21 cellular contexts compared by ENCODE assay signal in genomic region chrX:111671668-111672067, GRCh38. TPM values are rescaled to one million over a fixed set of nuclear protein-coding genes. Genes with fewer than 3 reads are reported as not detected.
DNase-seq lines count a peak whose midpoint lies in the region; ATAC-seq and TF ChIP-seq lines count a peak whose summit lies in the region.
"Had no signal": no experiment of that assay in that cellular context is flagged by ENCODE, and none has a peak within 500 bp of the region (broad histone marks: within the 10 kb centered on the region; RNA-seq: fewer than 3 reads in every experiment).

No MANE protein-coding gene starts in this region.

- H3K4me3 ChIP-seq in choroid plexus epithelial cell (ENCODE audit: low read depth, low read length) (no peak overlapping the region), fibroblast of pulmonary artery (replicated peaks; ENCODE audit: low read depth, low read length) (no peak overlapping the region)
- H3K4me3 ChIP-seq: BLaER1 treated with 17β-estradiol and CSF1 and Interleukin-3, amounts not matched to agents 10 nM and 100 nM; Peyer's patch; SJCRH30 had no signal

- in situ Hi-C loops in G401 (cut with HindIII; ENCODE audit: low sequenced_read_pairs), result no loop called here

- DNase-seq in AG20443 (ENCODE audit: low spot score) (peak; percentile 31), GM04504 (ENCODE audit: low read depth) (peak; percentile 1), choroid plexus epithelial cell (ENCODE audit: low read depth) (peak; percentile 33), fibroblast of pulmonary artery (ENCODE audit: low read depth) (peak; percentile 48), G401 (ENCODE audit: low spot score) (no peak), caudate nucleus (lab: John Stamatoyannopoulos, UW) (no peak)
- DNase-seq: Calu3; CD8-positive, alpha-beta T cell; GF-D8; Karpas-422; MV-4-11; NCI-H1105 treated with DMSO at 0.1 percent for 48 hours; NCI-H2029 treated with DMSO at 0.1 percent for 48 hours; NCI-H2171; NCI-H345; NCI-H524 treated with DMSO at 0.1 percent for 48 hours; Peyer's patch; SJCRH30 had no signal

- TF ChIP-seq CTCF in choroid plexus epithelial cell (conservative IDR thresholded peaks at IDR 0.05; ENCODE audit: low read depth, low read length) (no peak), fibroblast of pulmonary artery (IDR thresholded peaks at IDR 0.05; ENCODE audit: low read length, missing control alignments) (no peak)

- ATAC-seq in GM18909 (IDR thresholded peaks at IDR 0.05; ENCODE audit: poor library complexity, unreplicated experiment), result no peak
- ATAC-seq in HG02588 (IDR thresholded peaks at IDR 0.05; ENCODE audit: unreplicated experiment), result no peak
- ATAC-seq: CD8-positive, alpha-beta T cell had no signal

- H3K27ac ChIP-seq in caudate nucleus (ENCODE audit: low read depth, low read length), result no peak overlapping the region
- H3K27ac ChIP-seq: BLaER1 treated with 17β-estradiol and CSF1 and Interleukin-3, amounts not matched to agents 10 nM and 100 nM; Peyer's patch; SJCRH30 had no signal

RNA-seq across cellular contexts. Expression of gene ALG13, which starts 9.3 kb away (rescaled TPM):
- 7.0 and 27.6 TPM in 2 replicates for total RNA-seq in G401 (2014; rRNA removed; shearing (Covaris generic))

Comparison
In these comparisons a context has a peak if more than half of its experiments do, and no peak if none do; other contexts are left out.
1. DNase-seq: peak in AG20443 (single experiment), GM04504 (single experiment), choroid plexus epithelial cell (single experiment) and fibroblast of pulmonary artery (single experiment); none in G401 (single experiment) and caudate nucleus (0 of 61).